ENCODE assay signal across 13 cellular contexts in genomic region chr14:57485635-57486034, GRCh38. TPM values are rescaled to one million over a fixed set of nuclear protein-coding genes. Genes with fewer than 3 reads are reported as not detected.
DNase-seq lines count a peak whose midpoint lies in the region; ATAC-seq and TF ChIP-seq lines count a peak whose summit lies in the region.
"Had no signal": no experiment of that assay in that cellular context is flagged by ENCODE, and none has a peak within 500 bp of the region (broad histone marks: within the 10 kb centered on the region; RNA-seq: fewer than 3 reads in every experiment).

No MANE protein-coding gene starts in this region.

- H3K27ac ChIP-seq in Karpas-422 (ENCODE audit: low read length) (no peak overlapping the region), aorta (ENCODE audit: low read depth in 1 of 2, low read length in 2 of 2) (no peak overlapping the region)
- H3K27ac ChIP-seq: upper lobe of left lung had no signal

- peaks cover 30% of the 10 kb centered on the region for H3K4me1 ChIP-seq in Karpas-422 (ENCODE audit: low read length)
- no peaks in the 10 kb centered on the region for H3K4me1 ChIP-seq in aorta (ENCODE audit: control insufficient read depth in 1 of 2, insufficient read depth in 2 of 2, low read length in 2 of 2)
- H3K4me1 ChIP-seq: upper lobe of left lung had no signal

- H3K36me3 ChIP-seq in Karpas-422 (ENCODE audit: insufficient read depth, low read length) (no peaks in the 10 kb centered on the region), aorta (ENCODE audit: control insufficient read depth in 1 of 2, insufficient read depth in 2 of 2, low read length in 1 of 2) (no peaks in the 10 kb centered on the region)
- H3K36me3 ChIP-seq: upper lobe of left lung had no signal

- H3K9ac ChIP-seq in Karpas-422 (ENCODE audit: low read length), result no peak overlapping the region

- H3K4me2 ChIP-seq in Karpas-422 (ENCODE audit: low read depth, low read length, poor library complexity, severe bottlenecking), result peak overlapping the region; percentile 42

- ATAC-seq in GM18508 (IDR thresholded peaks at IDR 0.05; ENCODE audit: insufficient read depth, unreplicated experiment) (peak; percentile 95), GM19468 (IDR thresholded peaks at IDR 0.05; ENCODE audit: extremely low read depth, unreplicated experiment) (peak; percentile 94), HG02973 (IDR thresholded peaks at IDR 0.05; ENCODE audit: unreplicated experiment) (peak; percentile 95), aorta (ENCODE audit: low FRiP score) (no peak)

- H3K27me3 ChIP-seq in Karpas-422 (ENCODE audit: low read length) (no peaks in the 10 kb centered on the region), aorta (ENCODE audit: control insufficient read depth in 1 of 2, insufficient read depth in 2 of 2, low read length in 1 of 2) (no peaks in the 10 kb centered on the region)
- H3K27me3 ChIP-seq: upper lobe of left lung had no signal

- no peak overlapping the region for H3K4me3 ChIP-seq in Karpas-422 (ENCODE audit: low read length)
- no peak overlapping the region for H3K4me3 ChIP-seq in aorta (ENCODE audit: low read length in 2 of 2)
- H3K4me3 ChIP-seq: upper lobe of left lung had no signal

- H3K9me3 ChIP-seq in Karpas-422 (ENCODE audit: low read length), result no peaks in the 10 kb centered on the region
- no peaks in the 10 kb centered on the region for H3K9me3 ChIP-seq in aorta (ENCODE audit: control insufficient read depth, low read length)
- H3K9me3 ChIP-seq: upper lobe of left lung had no signal

- peak; percentile 85 for DNase-seq in Karpas-422
- no peak for DNase-seq in HUDEP-2 (lab: John Stamatoyannopoulos, UW; ENCODE audit: unreplicated experiment in 76 of 76)
- DNase-seq in aorta, result no peak
- no peak for DNase-seq in HEK293T (ENCODE audit: extremely low spot score)
- no peak for DNase-seq in SIG-M5 treated with dmso at 0.1 percent for 504 hours (lab: John Stamatoyannopoulos, UW; ENCODE audit: unreplicated experiment)
- DNase-seq: CD4-positive, alpha-beta memory T cell; central memory CD4-positive, alpha-beta T cell; Kasumi-1; upper lobe of left lung had no signal

- CTCF ChIA-PET in HEK293T (lab: Yijun Ruan, JAX), result interaction anchor here (0.5 to 0.7 kb wide), 3 partner anchors 346 to 998 kb away, joined by 3 read pairs; no protein-coding TSS in a partner anchor

- intact Hi-C loops in aorta (cut with DNase I), result loop anchor here in 1 of 2 donors (5.0 kb wide), 1 partner anchor 587 kb away; no protein-coding TSS in a partner anchor

- H2AFZ ChIP-seq in Karpas-422 (ENCODE audit: low read length), result no peak overlapping the region

- H4K20me1 ChIP-seq in Karpas-422 (ENCODE audit: insufficient read depth, low read depth, low read length), result peaks cover 8% of the 10 kb centered on the region; the same call in 1 of the 2 replicates

- H3K9me2 ChIP-seq in Karpas-422 (replicated peaks; ENCODE audit: insufficient read depth, low read length), result no peaks in the 10 kb centered on the region

- POLR2A ChIA-PET in HEK293T (lab: Yijun Ruan, JAX), result no interaction called here

- H3K79me2 ChIP-seq in Karpas-422 (ENCODE audit: low read length), result no peaks in the 10 kb centered on the region

TF ChIP-seq in HEK293T, 16 proteins besides CTCF, POLR2A, EP300 and RAD21:
- no peak for TF ChIP-seq ARNT (IDR thresholded peaks at IDR 0.05)
- no peak for TF ChIP-seq TARDBP (IDR thresholded peaks at IDR 0.05)
- no peak for TF ChIP-seq FOXK2 (IDR thresholded peaks at IDR 0.05)
- TF ChIP-seq L3MBTL2 (conservative IDR thresholded peaks at IDR 0.05), result no peak
- TF ChIP-seq NFRKB (IDR thresholded peaks at IDR 0.05), result no peak
- no peak for TF ChIP-seq SUZ12 (IDR thresholded peaks at IDR 0.05)
- no peak for TF ChIP-seq LEF1 (IDR thresholded peaks at IDR 0.05; ENCODE audit: borderline replicate concordance)
- TF ChIP-seq BHLHE40 (IDR thresholded peaks at IDR 0.05; ENCODE audit: borderline replicate concordance), result no peak
- TF ChIP-seq SP1 (IDR thresholded peaks at IDR 0.05), result no peak
- no peak for TF ChIP-seq FOXA1 (IDR thresholded peaks at IDR 0.05)
- TF ChIP-seq PKNOX1 (IDR thresholded peaks at IDR 0.05), result no peak
- no peak for TF ChIP-seq ELF4 (IDR thresholded peaks at IDR 0.05)
- TF ChIP-seq HDGF (IDR thresholded peaks at IDR 0.05; ENCODE audit: borderline replicate concordance), result no peak
- TF ChIP-seq CTBP1 (IDR thresholded peaks at IDR 0.05; ENCODE audit: borderline replicate concordance), result no peak

RNA-seq across cellular contexts. Expression of gene CCDC198, which starts 8.0 kb away (rescaled TPM):
- total RNA-seq in Karpas-422 (2014; rRNA removed; shearing (Covaris generic); ENCODE audit: low replicate concordance), result not detected in 2 replicates
- not detected for total RNA-seq in aorta
- polyA plus RNA-seq in aorta, result not detected
- total RNA-seq: activated T-helper 1 cell treated with anti-CD3 and anti-CD28 coated beads, Interleukin-12 subunit alpha, Interleukin-12 subunit beta, Interleukin-2, Interleukin-4 antibody, amounts not matched to agents 30 ng/mL and 10 ng/mL and 1 ng/mL, durations not matched to agents 14 hours and 24 hours and 36 hours; CD4-positive, alpha-beta memory T cell; upper lobe of left lung had no signal
- polyA plus RNA-seq: CD4-positive, alpha-beta memory T cell had no signal
